In genomic region chr6:117674991-117675657, GRCh38 we compare ENCODE assay signal across 1 cellular context.
A peak's percentile ranks its signal among the peaks of the same experiment; 100 is the strongest.
TF ChIP-seq lines count a peak whose summit lies in the region.

Gene NUS1 (plus strand): TSS chr6:117675469. CDS start chr6:117675671, 202 bp downstream.

TF ChIP-seq in HEK293, 187 proteins besides CTCF, POLR2A, EP300 and RAD21 (continued from another document):
- no peak for TF ChIP-seq HOXC10 (CRISPR knock-in tag; IDR thresholded peaks at IDR 0.05)
- TF ChIP-seq ZFHX2 (tag by site-specific recombination; conservative IDR thresholded peaks at IDR 0.05) = peak; percentile 47
- no peak for TF ChIP-seq MZF1 (tag by site-specific recombination; IDR thresholded peaks at IDR 0.05; ENCODE audit: borderline replicate concordance)
- TF ChIP-seq ZNF324 (tag by site-specific recombination; IDR thresholded peaks at IDR 0.05) = peak; percentile 86
- 0 out of 2 replicates have a peak, but pooled peaks have one; percentile 14 for TF ChIP-seq ZSCAN5A (tag by site-specific recombination; IDR thresholded peaks at IDR 0.05)
- no peak for TF ChIP-seq HOXD13 (CRISPR knock-in tag; IDR thresholded peaks at IDR 0.05; ENCODE audit: borderline replicate concordance)
- TF ChIP-seq ZNF248 (tag by site-specific recombination; IDR thresholded peaks at IDR 0.05) = no peak
- peak; percentile 79 for TF ChIP-seq INSM2 (tag by site-specific recombination; IDR thresholded peaks at IDR 0.05)
- peak; percentile 79 for TF ChIP-seq ZNF518A (tag by site-specific recombination; conservative IDR thresholded peaks at IDR 0.05; ENCODE audit: low read depth)
- no peak for TF ChIP-seq ZNF488 (tag by site-specific recombination; IDR thresholded peaks at IDR 0.05)
- no peak for TF ChIP-seq ZNF202 (tag by site-specific recombination; IDR thresholded peaks at IDR 0.05; ENCODE audit: borderline replicate concordance)
- peak; percentile 44 for TF ChIP-seq PRDM4 (tag by site-specific recombination; IDR thresholded peaks at IDR 0.05)
- TF ChIP-seq ZFP37 (tag by site-specific recombination; IDR thresholded peaks at IDR 0.05) = peak; percentile 77; the same call in 1 of the 2 replicates
- peak; percentile 99 for TF ChIP-seq ZNF121 (tag by site-specific recombination; IDR thresholded peaks at IDR 0.05)
- peak; percentile 60; the same call in 1 of the 2 replicates for TF ChIP-seq ZNF513 (tag by site-specific recombination; IDR thresholded peaks at IDR 0.05)
- TF ChIP-seq ZNF510 (tag by site-specific recombination; IDR thresholded peaks at IDR 0.05; ENCODE audit: insufficient replicate concordance) = no peak
- 0 out of 2 replicates have a peak, but pooled peaks have one; percentile 34 for TF ChIP-seq OSR2 (tag by site-specific recombination; IDR thresholded peaks at IDR 0.05)
- 0 out of 2 replicates have a peak, but pooled peaks have one; percentile 79 for TF ChIP-seq ZNF423 (tag by site-specific recombination; IDR thresholded peaks at IDR 0.05)
- no peak for TF ChIP-seq TRIM28 (IDR thresholded peaks at IDR 0.05; ENCODE audit: borderline replicate concordance, low read length)
- TF ChIP-seq ZNF433 (tag by site-specific recombination; IDR thresholded peaks at IDR 0.05; ENCODE audit: low read depth) = no peak
- no peak for TF ChIP-seq ATF2 (tag by site-specific recombination; IDR thresholded peaks at IDR 0.05; ENCODE audit: low read depth)
- peak; percentile 79 for TF ChIP-seq SP7 (tag by site-specific recombination; IDR thresholded peaks at IDR 0.05)
- peak; percentile 92 for TF ChIP-seq SP2 (tag by site-specific recombination; IDR thresholded peaks at IDR 0.05)
- peak; percentile 61; the same call in 1 of the 2 replicates for TF ChIP-seq EGR2 (tag by site-specific recombination; IDR thresholded peaks at IDR 0.05; ENCODE audit: low read depth)
- TF ChIP-seq MYNN (tag by site-specific recombination; IDR thresholded peaks at IDR 0.05; ENCODE audit: borderline replicate concordance) = peak; percentile 25; the same call in 1 of the 2 replicates
- TF ChIP-seq ZNF214 (tag by site-specific recombination; IDR thresholded peaks at IDR 0.05; ENCODE audit: borderline replicate concordance) = no peak
- TF ChIP-seq ZNF558 (tag by site-specific recombination; IDR thresholded peaks at IDR 0.05) = no peak
- no peak for TF ChIP-seq ZNF670 (tag by site-specific recombination; IDR thresholded peaks at IDR 0.05; ENCODE audit: low read depth)
- no peak for TF ChIP-seq ZNF302 (tag by site-specific recombination; IDR thresholded peaks at IDR 0.05; ENCODE audit: low read depth)
- TF ChIP-seq ZNF146 (tag by site-specific recombination; IDR thresholded peaks at IDR 0.05) = no peak
- no peak for TF ChIP-seq ZNF521 (tag by site-specific recombination; IDR thresholded peaks at IDR 0.05)
- TF ChIP-seq YY1 (tag by site-specific recombination; IDR thresholded peaks at IDR 0.05) = peak; percentile 80
- TF ChIP-seq ZFP69B (tag by site-specific recombination; IDR thresholded peaks at IDR 0.05) = peak; percentile 70
- TF ChIP-seq OVOL3 (tag by site-specific recombination; IDR thresholded peaks at IDR 0.05) = 0 out of 2 replicates have a peak, but pooled peaks have one; percentile 42
- no peak for TF ChIP-seq ZNF791 (tag by site-specific recombination; IDR thresholded peaks at IDR 0.05)
- TF ChIP-seq ZNF24 (tag by site-specific recombination; IDR thresholded peaks at IDR 0.05) = peak; percentile 75
- TF ChIP-seq ZNF701 (tag by site-specific recombination; IDR thresholded peaks at IDR 0.05) = no peak
- peak; percentile 74 for TF ChIP-seq KLF8 (tag by site-specific recombination; IDR thresholded peaks at IDR 0.05)
- no peak for TF ChIP-seq HIC1 (tag by site-specific recombination; IDR thresholded peaks at IDR 0.05)
- TF ChIP-seq ZBTB11 (tag by site-specific recombination; conservative IDR thresholded peaks at IDR 0.05; ENCODE audit: low read depth) = peak; percentile 97
